ENCODE assay signal across 6 cellular contexts in genomic region chrX:48956728-48957414, GRCh38. TPM values are rescaled to one million over a fixed set of nuclear protein-coding genes. Genes with fewer than 3 reads are reported as not detected.
DNase-seq lines count a peak whose midpoint lies in the region; ATAC-seq and TF ChIP-seq lines count a peak whose summit lies in the region.

No MANE protein-coding gene starts in this region.

- H3K79me2 ChIP-seq in HCT116 (ENCODE audit: insufficient read depth, low read length) (peaks cover 53% of the 10 kb centered on the region), hepatocyte (peaks cover 50% of the 10 kb centered on the region)

- H3K27ac ChIP-seq in HCT116 (ENCODE audit: low read depth, low read length) (peak overlapping the region; percentile 93), hepatocyte (peak overlapping the region; percentile 98), stomach smooth muscle (ENCODE audit: low read length) (peak overlapping the region; percentile 55)

- POLR2A ChIA-PET in HCT116 (lab: Charles Lee) = no interaction called here
- POLR2A ChIA-PET in activated CD8-positive, alpha-beta T cell treated with anti-CD3 and anti-CD28 coated beads for 36 hours (lab: Charles Lee) = interaction anchor here (0.5 to 4.7 kb wide), 12 partner anchors 11 to 100 kb away, joined by 3 to 48 read pairs (median 4); partner anchors contain the start of gene SLC35A2

- H3K4me1 Mint-ChIP-seq in activated CD8-positive, alpha-beta T cell treated with anti-CD3 and anti-CD28 coated beads for 36 hours (ENCODE audit: low read depth) = peaks cover 53% of the 10 kb centered on the region

- H4K20me1 ChIP-seq in HCT116 (ENCODE audit: insufficient read depth) (no peaks in the 10 kb centered on the region), hepatocyte (ENCODE audit: insufficient read depth, poor library complexity, severe bottlenecking) (peaks cover 17% of the 10 kb centered on the region)

- no TSS peak for BruUV-seq in HCT116 (replicated peaks; lab: Mats Ljungman, UMichigan)

- no peak for TF ChIP-seq RAD21 in HCT116 (IDR thresholded peaks at IDR 0.05; ENCODE audit: low read depth)

- CTCF ChIA-PET in HCT116 (lab: Charles Lee) = no interaction called here
- CTCF ChIA-PET in activated CD8-positive, alpha-beta T cell treated with anti-CD3 and anti-CD28 coated beads for 36 hours (lab: Charles Lee) = interaction anchor here (1.6 to 3.7 kb wide), 2 partner anchors 11 to 51 kb away, joined by 4 to 18 read pairs; no protein-coding TSS in a partner anchor

- H3K9ac ChIP-seq in HCT116 (ENCODE audit: low read length) (peak overlapping the region; percentile 90), stomach smooth muscle (ENCODE audit: low read length in 2 of 2) (peak overlapping the region; percentile 73 to 83)

- 41% methylated on average over 18 of the region's 61 CpGs for WGBS in hepatocyte (ENCODE audit: low lambda C conversion rate, missing lambda C conversion rate)

- peak; percentile 1; the same call in 1 of the 2 replicates for ATAC-seq in HCT116
- peak; percentile 14 for ATAC-seq in activated CD8-positive, alpha-beta T cell treated with anti-CD3 and anti-CD28 coated beads for 36 hours
- ATAC-seq in HG02870 (IDR thresholded peaks at IDR 0.05; ENCODE audit: unreplicated experiment) = no peak

- RAD21 ChIA-PET in HCT116 (lab: Charles Lee; ENCODE audit: low non-redundant PET in 1 of 2, low total read pairs in 2 of 2, uncharacterized antibody in 2 of 2, unreplicated experiment in 2 of 2) = no interaction called here

- H3K36me3 ChIP-seq in HCT116 (ENCODE audit: control insufficient read depth in 1 of 2, insufficient read depth in 2 of 2, low read length in 2 of 2) (peaks cover 7 to 14% of the 10 kb centered on the region in 2 experiments; a peak in 2 of 4 replicates), hepatocyte (replicated peaks; ENCODE audit: insufficient read depth, low read depth) (no peaks in the 10 kb centered on the region), stomach smooth muscle (ENCODE audit: control insufficient read depth in 2 of 2, insufficient read depth in 2 of 2, low read length in 2 of 2) (peaks cover 2 to 10% of the 10 kb centered on the region in 2 donors)

- intact Hi-C loops in HCT116 (cut with micrococcal nuclease) (loop anchor here (2.0 kb wide), 1 partner anchor 38 kb away; the partner anchor contains the start of gene PIM2), posterior vena cava (cut with DNase I) (no loop called here)
- intact Hi-C loops in activated CD8-positive, alpha-beta T cell treated with anti-CD3 and anti-CD28 coated beads for 36 hours (cut with micrococcal nuclease) = loop anchor here (10.0 kb wide), 1 partner anchor 48 kb away; the partner anchor contains the start of gene GRIPAP1

- H3K4me3 ChIP-seq in HCT116 (replicated peaks in 1 of 2; ENCODE audit: low read depth in 1 of 2, low read length in 2 of 2) (peak overlapping the region; percentile 76 to 77), hepatocyte (peak overlapping the region; percentile 20), stomach smooth muscle (ENCODE audit: low read length in 2 of 2) (peak overlapping the region; percentile 82 to 85)

- peak overlapping the region; percentile 91 for H3K27ac Mint-ChIP-seq in activated CD8-positive, alpha-beta T cell treated with anti-CD3 and anti-CD28 coated beads for 36 hours

- H3K27me3 ChIP-seq in HCT116 (ENCODE audit: insufficient read depth, low read length) (no peaks in the 10 kb centered on the region), hepatocyte (no peaks in the 10 kb centered on the region), stomach smooth muscle (ENCODE audit: control insufficient read depth in 1 of 2, insufficient read depth in 2 of 2, low read length in 2 of 2) (no peaks in the 10 kb centered on the region)

- H2AFZ ChIP-seq in HCT116 (ENCODE audit: low read depth, low read length, poor library complexity, severe bottlenecking) (no peak overlapping the region), hepatocyte (no peak overlapping the region)

- H3K9me3 ChIP-seq in HCT116 (ENCODE audit: control insufficient read depth in 1 of 2, insufficient read depth in 1 of 2, low read depth in 1 of 2, low read length in 2 of 2) (no peaks in the 10 kb centered on the region), hepatocyte (ENCODE audit: low read depth) (no peaks in the 10 kb centered on the region), stomach smooth muscle (ENCODE audit: control insufficient read depth in 2 of 2, low read length in 2 of 2) (no peaks in the 10 kb centered on the region)

- H3K4me2 ChIP-seq in HCT116 (ENCODE audit: low read length) (peak overlapping the region; percentile 84), hepatocyte (peak overlapping the region; percentile 84)

- H3K9me2 ChIP-seq in HCT116 (ENCODE audit: insufficient read depth) (no peaks in the 10 kb centered on the region), hepatocyte (replicated peaks; ENCODE audit: insufficient read depth) (no peaks in the 10 kb centered on the region)

- H3K4me1 ChIP-seq in HCT116 (ENCODE audit: control insufficient read depth in 1 of 2, insufficient read depth in 2 of 2, low read length in 2 of 2) (peaks cover 11 to 18% of the 10 kb centered on the region in 2 experiments), hepatocyte (ENCODE audit: insufficient read depth) (peaks cover 9% of the 10 kb centered on the region), stomach smooth muscle (ENCODE audit: control insufficient read depth, insufficient read depth, low read length) (peaks cover 43% of the 10 kb centered on the region)

- H3K36me3 Mint-ChIP-seq in activated CD8-positive, alpha-beta T cell treated with anti-CD3 and anti-CD28 coated beads for 36 hours (ENCODE audit: low read depth) = peaks cover 19% of the 10 kb centered on the region

- no peaks in the 10 kb centered on the region for H3K9me3 Mint-ChIP-seq in activated CD8-positive, alpha-beta T cell treated with anti-CD3 and anti-CD28 coated beads for 36 hours

- no peak for TF ChIP-seq POLR2A in HCT116 (IDR thresholded peaks at IDR 0.05; ENCODE audit: borderline replicate concordance, extremely low read depth, insufficient read depth, insufficient read length)

- no peak for DNase-seq in HCT116 (ENCODE audit: low read depth, low spot score)
- peak; percentile 73 for DNase-seq in activated CD8-positive, alpha-beta T cell treated with anti-CD3 and anti-CD28 coated beads for 36 hours
- peak; percentile 27 for DNase-seq in hepatocyte (ENCODE audit: low spot score)
- DNase-seq in posterior vena cava (ENCODE audit: low spot score) = no peak

- peak overlapping the region; percentile 98 for H3K4me3 Mint-ChIP-seq in activated CD8-positive, alpha-beta T cell treated with anti-CD3 and anti-CD28 coated beads for 36 hours

- H3K27me3 Mint-ChIP-seq in activated CD8-positive, alpha-beta T cell treated with anti-CD3 and anti-CD28 coated beads for 36 hours = no peaks in the 10 kb centered on the region

- no peak for TF ChIP-seq CTCF in HCT116 (IDR thresholded peaks at IDR 0.05 in 2 of 3, conservative IDR thresholded peaks at IDR 0.05 in 1 of 3; ENCODE audit: borderline replicate concordance in 1 of 3, insufficient read depth in 1 of 3, low read depth in 2 of 3, low read length in 2 of 3)
- TF ChIP-seq CTCF in activated CD8-positive, alpha-beta T cell treated with anti-CD3 and anti-CD28 coated beads for 36 hours (IDR thresholded peaks at IDR 0.05) = no peak
- no peak for TF ChIP-seq CTCF in hepatocyte (IDR thresholded peaks at IDR 0.05; ENCODE audit: poor library complexity)

TF ChIP-seq in HCT116, 20 proteins besides CTCF, POLR2A, EP300 and RAD21:
- no peak for TF ChIP-seq FOSL1 (IDR thresholded peaks at IDR 0.05; ENCODE audit: low read depth)
- 0 out of 2 replicates have a peak, but pooled peaks have one; percentile 23 for TF ChIP-seq ZFX (IDR thresholded peaks at IDR 0.05)

RNA-seq across cellular contexts. Expression of gene OTUD5, which starts 0.5 kb away (rescaled TPM):
- total RNA-seq in HCT116 (2021; ENCODE audit: unreplicated experiment) (42.6 TPM), hepatocyte (27.7 and 32.5 TPM in 2 replicates), posterior vena cava (10 to 100 TPM; 36.0 to 36.9 TPM)
- 48.8 and 53.0 TPM in 2 replicates for polyA plus RNA-seq in HCT116 (2012)
- total RNA-seq in activated CD8-positive, alpha-beta T cell treated with anti-CD3 and anti-CD28 coated beads for 36 hours = 10 to 100 TPM; 50.6 to 51.5 TPM
- 49.9 and 51.2 TPM in 2 replicates for polyA plus RNA-seq in hepatocyte

RNA-seq across cellular contexts. Expression of gene KCND1, which starts 14.8 kb away (rescaled TPM):
- total RNA-seq in HCT116 (2021; ENCODE audit: unreplicated experiment) = 5.5 TPM
- polyA plus RNA-seq in HCT116 (2012) = 2.8 and 3.3 TPM in 2 replicates
- total RNA-seq in activated CD8-positive, alpha-beta T cell treated with anti-CD3 and anti-CD28 coated beads for 36 hours = 1 to 10 TPM; 2.5 to 2.6 TPM
- total RNA-seq in hepatocyte = 0.64 and 0.87 TPM in 2 replicates
- 2.0 and 3.2 TPM in 2 replicates for polyA plus RNA-seq in hepatocyte
- total RNA-seq in posterior vena cava = 1 to 10 TPM; 2.0 to 6.3 TPM

RNA-seq across cellular contexts. Expression of gene PIM2, which starts 38.0 kb away (rescaled TPM):
- total RNA-seq in HCT116 (2021; ENCODE audit: unreplicated experiment) (15.6 TPM), hepatocyte (7.0 and 11.5 TPM in 2 replicates), posterior vena cava (1 to 10 TPM; 3.0 to 4.2 TPM)
- 11.0 and 12.4 TPM in 2 replicates for polyA plus RNA-seq in HCT116 (2012)
- 100 to 1,000 TPM; 169 to 177 TPM for total RNA-seq in activated CD8-positive, alpha-beta T cell treated with anti-CD3 and anti-CD28 coated beads for 36 hours
- polyA plus RNA-seq in hepatocyte = 16.8 and 17.2 TPM in 2 replicates

RNA-seq across cellular contexts. Expression of gene GRIPAP1, which starts 45.2 kb away (rescaled TPM):
- total RNA-seq in HCT116 (2021; ENCODE audit: unreplicated experiment) = 39.4 TPM
- 35.3 and 36.6 TPM in 2 replicates for polyA plus RNA-seq in HCT116 (2012)
- total RNA-seq in activated CD8-positive, alpha-beta T cell treated with anti-CD3 and anti-CD28 coated beads for 36 hours = 10 to 100 TPM; 64.3 to 67.7 TPM
- total RNA-seq in hepatocyte = 17.8 and 20.2 TPM in 2 replicates
- 30.6 and 31.4 TPM in 2 replicates for polyA plus RNA-seq in hepatocyte
- 10 to 100 TPM; 27.6 to 31.6 TPM for total RNA-seq in posterior vena cava

RNA-seq across cellular contexts. Expression of gene SLC35A2, which starts 45.4 kb away (rescaled TPM):
- total RNA-seq in HCT116 (2021; ENCODE audit: unreplicated experiment) = 35.0 TPM
- polyA plus RNA-seq in HCT116 (2012) = 29.2 and 34.0 TPM in 2 replicates
- total RNA-seq in activated CD8-positive, alpha-beta T cell treated with anti-CD3 and anti-CD28 coated beads for 36 hours = 10 to 100 TPM; 14.7 to 15.0 TPM
- 40.8 and 49.5 TPM in 2 replicates for total RNA-seq in hepatocyte
- 82.4 and 95.9 TPM in 2 replicates for polyA plus RNA-seq in hepatocyte
- 10 to 100 TPM; 11.5 to 14.7 TPM for total RNA-seq in posterior vena cava

Comparison
In these comparisons a context has a peak if more than half of its experiments do, and no peak if none do; other contexts are left out.
1. DNase-seq: peak in activated CD8-positive, alpha-beta T cell treated with anti-CD3 and anti-CD28 coated beads for 36 hours (single experiment) and hepatocyte (single experiment); none in HCT116 (single experiment) and posterior vena cava (single experiment).
2. H3K4me3 ChIP-seq: peak in every context shown above with its lines; median percentile 84 in stomach smooth muscle; 76 in HCT116; 20 in hepatocyte.
3. RNA of gene PIM2, which starts 38.0 kb away (total RNA-seq): 169 to 177 TPM in activated CD8-positive, alpha-beta T cell treated with anti-CD3 and anti-CD28 coated beads for 36 hours; 15.6 TPM in HCT116 (single experiment), 7.0 to 11.5 TPM in hepatocyte and 3.0 to 4.2 TPM in posterior vena cava; every median in the first group is over 10 times any median in the second.
4. intact Hi-C loops: an anchor here in HCT116 (2.0 kb wide) and activated CD8-positive, alpha-beta T cell treated with anti-CD3 and anti-CD28 coated beads for 36 hours (10.0 kb wide); none called in posterior vena cava.
5. Peak in every context shown above with its lines, with median percentiles within 50 percentile points of each other: H3K27ac ChIP-seq.